ENCODE assay signal across 8 cellular contexts in genomic region chr3:12750658-12751071, GRCh38.
DNase-seq lines count a peak whose midpoint lies in the region; ATAC-seq lines count a peak whose summit lies in the region.

No MANE protein-coding gene starts in this region.

- ATAC-seq in GM18517 (IDR thresholded peaks at IDR 0.05; ENCODE audit: unreplicated experiment): peak; percentile 57

- DNase-seq in HK-2 (ENCODE audit: unreplicated experiment): peak; percentile 37
- DNase-seq in astrocyte of the hippocampus (ENCODE audit: low read depth, low spot score): peak; percentile 90
- peak; percentile 59 for DNase-seq in stimulated activated CD4-positive, alpha-beta T cell treated with anti-CD3 and anti-CD28 coated beads, Interleukin-15, amount 100 ng/mL, for 24 hours
- DNase-seq in NCI-H1436 treated with DMSO at 0.1 percent for 48 hours (lab: John Stamatoyannopoulos, UW): no peak
- no peak for DNase-seq in NCI-H2029 (lab: John Stamatoyannopoulos, UW)
- no peak for DNase-seq in hypothalamus (lab: John Stamatoyannopoulos, UW)
- DNase-seq in pons (ENCODE audit: low spot score): no peak

Comparison
In these comparisons a context has a peak if more than half of its experiments do, and no peak if none do; other contexts are left out.
1. DNase-seq: peak in HK-2 (single experiment), astrocyte of the hippocampus (single experiment) and stimulated activated CD4-positive, alpha-beta T cell treated with anti-CD3 and anti-CD28 coated beads, Interleukin-15, amount 100 ng/mL, for 24 hours (single experiment); none in NCI-H1436 treated with DMSO at 0.1 percent for 48 hours (single experiment), NCI-H2029 (single experiment), hypothalamus (0 of 51) and pons (single experiment).